In genomic region chr2:177906041-177906718, GRCh38 we compare ENCODE assay signal across 1 cellular context.
A peak's percentile ranks its signal among the peaks of the same experiment; 100 is the strongest.
TF ChIP-seq lines count a peak whose summit lies in the region.

No MANE protein-coding gene starts in this region.

TF ChIP-seq in K562, 482 proteins besides CTCF, POLR2A, EP300 and RAD21 (continued from another document):
- TF ChIP-seq, protein P1, sequence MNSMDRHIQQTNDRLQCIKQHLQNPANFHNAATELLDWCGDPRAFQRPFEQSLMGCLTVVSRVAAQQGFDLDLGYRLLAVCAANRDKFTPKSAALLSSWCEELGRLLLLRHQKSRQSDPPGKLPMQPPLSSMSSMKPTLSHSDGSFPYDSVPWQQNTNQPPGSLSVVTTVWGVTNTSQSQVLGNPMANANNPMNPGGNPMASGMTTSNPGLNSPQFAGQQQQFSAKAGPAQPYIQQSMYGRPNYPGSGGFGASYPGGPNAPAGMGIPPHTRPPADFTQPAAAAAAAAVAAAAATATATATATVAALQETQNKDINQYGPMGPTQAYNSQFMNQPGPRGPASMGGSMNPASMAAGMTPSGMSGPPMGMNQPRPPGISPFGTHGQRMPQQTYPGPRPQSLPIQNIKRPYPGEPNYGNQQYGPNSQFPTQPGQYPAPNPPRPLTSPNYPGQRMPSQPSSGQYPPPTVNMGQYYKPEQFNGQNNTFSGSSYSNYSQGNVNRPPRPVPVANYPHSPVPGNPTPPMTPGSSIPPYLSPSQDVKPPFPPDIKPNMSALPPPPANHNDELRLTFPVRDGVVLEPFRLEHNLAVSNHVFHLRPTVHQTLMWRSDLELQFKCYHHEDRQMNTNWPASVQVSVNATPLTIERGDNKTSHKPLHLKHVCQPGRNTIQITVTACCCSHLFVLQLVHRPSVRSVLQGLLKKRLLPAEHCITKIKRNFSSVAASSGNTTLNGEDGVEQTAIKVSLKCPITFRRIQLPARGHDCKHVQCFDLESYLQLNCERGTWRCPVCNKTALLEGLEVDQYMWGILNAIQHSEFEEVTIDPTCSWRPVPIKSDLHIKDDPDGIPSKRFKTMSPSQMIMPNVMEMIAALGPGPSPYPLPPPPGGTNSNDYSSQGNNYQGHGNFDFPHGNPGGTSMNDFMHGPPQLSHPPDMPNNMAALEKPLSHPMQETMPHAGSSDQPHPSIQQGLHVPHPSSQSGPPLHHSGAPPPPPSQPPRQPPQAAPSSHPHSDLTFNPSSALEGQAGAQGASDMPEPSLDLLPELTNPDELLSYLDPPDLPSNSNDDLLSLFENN (IDR thresholded peaks at IDR 0.05; ENCODE audit: low read depth in 2 of 2, low read length in 2 of 2): no peak
- TF ChIP-seq XRCC5 (IDR thresholded peaks at IDR 0.05; ENCODE audit: low read depth, low read length) (0 out of 2 replicates have a peak, but pooled peaks have one; percentile 39), SAFB (IDR thresholded peaks at IDR 0.05; ENCODE audit: borderline replicate concordance, low read depth, low read length) (no peak), REST (CRISPR knock-in tag; IDR thresholded peaks at IDR 0.05; ENCODE audit: low read depth) (no peak), RBM17 (IDR thresholded peaks at IDR 0.05; ENCODE audit: borderline replicate concordance, low read depth, low read length) (no peak), NONO (IDR thresholded peaks at IDR 0.05; ENCODE audit: low read depth in 2 of 2, low read length in 1 of 2) (no peak), STAG1 (CRISPR knock-in tag; IDR thresholded peaks at IDR 0.05; ENCODE audit: borderline replicate concordance) (peak; percentile 27; the same call in 1 of the 2 replicates), ZBTB26 (CRISPR knock-in tag; IDR thresholded peaks at IDR 0.05) (no peak), ZHX1 (conservative IDR thresholded peaks at IDR 0.05; ENCODE audit: low read length) (no peak), ZNF586 (CRISPR knock-in tag; conservative IDR thresholded peaks at IDR 0.05) (no peak), SOX6 (IDR thresholded peaks at IDR 0.05) (no peak), IRF2 (CRISPR knock-in tag; IDR thresholded peaks at IDR 0.05) (no peak), HMG20A (CRISPR knock-in tag; conservative IDR thresholded peaks at IDR 0.05) (no peak), ZNF511 (CRISPR knock-in tag; IDR thresholded peaks at IDR 0.05) (no peak), ARID3B (CRISPR knock-in tag; IDR thresholded peaks at IDR 0.05; ENCODE audit: borderline replicate concordance) (no peak), CBX2 (IDR thresholded peaks at IDR 0.05; ENCODE audit: insufficient read depth, low read length, poor library complexity, severe bottlenecking) (no peak), ELK3 (CRISPR knock-in tag; IDR thresholded peaks at IDR 0.05) (no peak), TCFL5 (CRISPR knock-in tag; conservative IDR thresholded peaks at IDR 0.05) (no peak), KHSRP (IDR thresholded peaks at IDR 0.05) (no peak), MNT (conservative IDR thresholded peaks at IDR 0.05) (no peak), SMAD4 (CRISPR knock-in tag; conservative IDR thresholded peaks at IDR 0.05) (no peak), BDP1 (IDR thresholded peaks at IDR 0.05; ENCODE audit: insufficient read depth, insufficient read length) (no peak), ZBTB7A (IDR thresholded peaks at IDR 0.05; ENCODE audit: borderline replicate concordance, control insufficient read depth, low read depth, low read length) (no peak), ZNF146 (CRISPR knock-in tag; IDR thresholded peaks at IDR 0.05; ENCODE audit: unreplicated experiment) (no peak)
- TF ChIP-seq, protein P2, sequence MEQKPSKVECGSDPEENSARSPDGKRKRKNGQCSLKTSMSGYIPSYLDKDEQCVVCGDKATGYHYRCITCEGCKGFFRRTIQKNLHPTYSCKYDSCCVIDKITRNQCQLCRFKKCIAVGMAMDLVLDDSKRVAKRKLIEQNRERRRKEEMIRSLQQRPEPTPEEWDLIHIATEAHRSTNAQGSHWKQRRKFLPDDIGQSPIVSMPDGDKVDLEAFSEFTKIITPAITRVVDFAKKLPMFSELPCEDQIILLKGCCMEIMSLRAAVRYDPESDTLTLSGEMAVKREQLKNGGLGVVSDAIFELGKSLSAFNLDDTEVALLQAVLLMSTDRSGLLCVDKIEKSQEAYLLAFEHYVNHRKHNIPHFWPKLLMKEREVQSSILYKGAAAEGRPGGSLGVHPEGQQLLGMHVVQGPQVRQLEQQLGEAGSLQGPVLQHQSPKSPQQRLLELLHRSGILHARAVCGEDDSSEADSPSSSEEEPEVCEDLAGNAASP (IDR thresholded peaks at IDR 0.05): no peak
- TF ChIP-seq, protein P3, sequence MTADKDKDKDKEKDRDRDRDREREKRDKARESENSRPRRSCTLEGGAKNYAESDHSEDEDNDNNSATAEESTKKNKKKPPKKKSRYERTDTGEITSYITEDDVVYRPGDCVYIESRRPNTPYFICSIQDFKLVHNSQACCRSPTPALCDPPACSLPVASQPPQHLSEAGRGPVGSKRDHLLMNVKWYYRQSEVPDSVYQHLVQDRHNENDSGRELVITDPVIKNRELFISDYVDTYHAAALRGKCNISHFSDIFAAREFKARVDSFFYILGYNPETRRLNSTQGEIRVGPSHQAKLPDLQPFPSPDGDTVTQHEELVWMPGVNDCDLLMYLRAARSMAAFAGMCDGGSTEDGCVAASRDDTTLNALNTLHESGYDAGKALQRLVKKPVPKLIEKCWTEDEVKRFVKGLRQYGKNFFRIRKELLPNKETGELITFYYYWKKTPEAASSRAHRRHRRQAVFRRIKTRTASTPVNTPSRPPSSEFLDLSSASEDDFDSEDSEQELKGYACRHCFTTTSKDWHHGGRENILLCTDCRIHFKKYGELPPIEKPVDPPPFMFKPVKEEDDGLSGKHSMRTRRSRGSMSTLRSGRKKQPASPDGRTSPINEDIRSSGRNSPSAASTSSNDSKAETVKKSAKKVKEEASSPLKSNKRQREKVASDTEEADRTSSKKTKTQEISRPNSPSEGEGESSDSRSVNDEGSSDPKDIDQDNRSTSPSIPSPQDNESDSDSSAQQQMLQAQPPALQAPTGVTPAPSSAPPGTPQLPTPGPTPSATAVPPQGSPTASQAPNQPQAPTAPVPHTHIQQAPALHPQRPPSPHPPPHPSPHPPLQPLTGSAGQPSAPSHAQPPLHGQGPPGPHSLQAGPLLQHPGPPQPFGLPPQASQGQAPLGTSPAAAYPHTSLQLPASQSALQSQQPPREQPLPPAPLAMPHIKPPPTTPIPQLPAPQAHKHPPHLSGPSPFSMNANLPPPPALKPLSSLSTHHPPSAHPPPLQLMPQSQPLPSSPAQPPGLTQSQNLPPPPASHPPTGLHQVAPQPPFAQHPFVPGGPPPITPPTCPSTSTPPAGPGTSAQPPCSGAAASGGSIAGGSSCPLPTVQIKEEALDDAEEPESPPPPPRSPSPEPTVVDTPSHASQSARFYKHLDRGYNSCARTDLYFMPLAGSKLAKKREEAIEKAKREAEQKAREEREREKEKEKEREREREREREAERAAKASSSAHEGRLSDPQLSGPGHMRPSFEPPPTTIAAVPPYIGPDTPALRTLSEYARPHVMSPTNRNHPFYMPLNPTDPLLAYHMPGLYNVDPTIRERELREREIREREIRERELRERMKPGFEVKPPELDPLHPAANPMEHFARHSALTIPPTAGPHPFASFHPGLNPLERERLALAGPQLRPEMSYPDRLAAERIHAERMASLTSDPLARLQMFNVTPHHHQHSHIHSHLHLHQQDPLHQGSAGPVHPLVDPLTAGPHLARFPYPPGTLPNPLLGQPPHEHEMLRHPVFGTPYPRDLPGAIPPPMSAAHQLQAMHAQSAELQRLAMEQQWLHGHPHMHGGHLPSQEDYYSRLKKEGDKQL (CRISPR knock-in tag; IDR thresholded peaks at IDR 0.05; ENCODE audit: borderline replicate concordance): no peak
